Comparison of ENCODE assay signal across 1 cellular context in the genomic region with DNA sequence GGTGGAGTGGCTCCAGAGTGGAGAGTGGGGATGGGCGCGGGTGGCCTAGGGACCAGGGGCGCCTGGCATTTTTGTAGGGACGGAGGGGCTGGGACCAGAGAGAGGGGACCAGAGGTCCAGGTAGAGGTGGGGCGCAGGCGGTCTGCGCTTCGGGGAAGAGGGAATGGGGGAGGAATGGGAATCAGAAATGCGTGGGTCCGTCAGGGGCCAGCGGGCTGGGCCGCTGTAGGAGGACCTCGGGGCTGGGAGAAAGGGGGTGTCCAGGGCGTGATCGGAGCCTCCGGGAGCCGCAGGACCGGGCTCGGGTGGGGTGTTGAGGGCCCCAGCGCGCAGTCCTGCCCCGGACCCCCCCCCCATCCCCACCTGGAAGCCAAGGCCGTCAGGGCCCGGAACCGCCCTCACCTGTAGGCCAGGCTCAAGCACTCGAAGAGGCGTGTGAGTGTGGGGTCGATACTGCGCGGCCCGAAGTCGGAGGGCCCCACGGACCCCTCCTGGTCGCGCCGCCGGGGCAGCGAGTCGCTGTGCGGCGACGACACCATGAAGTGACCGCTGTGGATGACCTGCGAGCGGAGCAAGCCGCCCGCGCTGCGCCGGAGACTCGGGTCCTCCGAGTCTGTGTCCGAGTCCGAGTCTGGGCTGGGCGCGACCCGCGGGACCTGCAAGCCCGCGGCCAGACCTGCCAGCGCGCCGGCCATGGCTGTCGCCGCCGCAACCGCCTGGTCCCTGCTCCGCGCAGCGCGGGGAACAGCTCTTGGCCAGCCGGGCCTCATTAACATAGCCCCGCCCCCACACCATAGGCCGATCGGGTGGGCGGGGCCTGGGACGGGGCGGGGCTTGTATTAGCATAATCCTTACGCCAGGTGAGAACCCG.
A peak's percentile ranks its signal among the peaks of the same experiment; 100 is the strongest.
TF ChIP-seq lines count a peak whose summit lies in the region.

A gene with protein sequence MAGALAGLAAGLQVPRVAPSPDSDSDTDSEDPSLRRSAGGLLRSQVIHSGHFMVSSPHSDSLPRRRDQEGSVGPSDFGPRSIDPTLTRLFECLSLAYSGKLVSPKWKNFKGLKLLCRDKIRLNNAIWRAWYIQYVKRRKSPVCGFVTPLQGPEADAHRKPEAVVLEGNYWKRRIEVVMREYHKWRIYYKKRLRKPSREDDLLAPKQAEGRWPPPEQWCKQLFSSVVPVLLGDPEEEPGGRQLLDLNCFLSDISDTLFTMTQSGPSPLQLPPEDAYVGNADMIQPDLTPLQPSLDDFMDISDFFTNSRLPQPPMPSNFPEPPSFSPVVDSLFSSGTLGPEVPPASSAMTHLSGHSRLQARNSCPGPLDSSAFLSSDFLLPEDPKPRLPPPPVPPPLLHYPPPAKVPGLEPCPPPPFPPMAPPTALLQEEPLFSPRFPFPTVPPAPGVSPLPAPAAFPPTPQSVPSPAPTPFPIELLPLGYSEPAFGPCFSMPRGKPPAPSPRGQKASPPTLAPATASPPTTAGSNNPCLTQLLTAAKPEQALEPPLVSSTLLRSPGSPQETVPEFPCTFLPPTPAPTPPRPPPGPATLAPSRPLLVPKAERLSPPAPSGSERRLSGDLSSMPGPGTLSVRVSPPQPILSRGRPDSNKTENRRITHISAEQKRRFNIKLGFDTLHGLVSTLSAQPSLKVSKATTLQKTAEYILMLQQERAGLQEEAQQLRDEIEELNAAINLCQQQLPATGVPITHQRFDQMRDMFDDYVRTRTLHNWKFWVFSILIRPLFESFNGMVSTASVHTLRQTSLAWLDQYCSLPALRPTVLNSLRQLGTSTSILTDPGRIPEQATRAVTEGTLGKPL (minus strand): TSS at position 725 of the 871 bp plus-strand sequence. CDS start 30 bp downstream, at position 695.

TF ChIP-seq in HepG2, 621 proteins besides CTCF, POLR2A, EP300 and RAD21 (continued from another document and continues in another):
- TF ChIP-seq, protein P1, sequence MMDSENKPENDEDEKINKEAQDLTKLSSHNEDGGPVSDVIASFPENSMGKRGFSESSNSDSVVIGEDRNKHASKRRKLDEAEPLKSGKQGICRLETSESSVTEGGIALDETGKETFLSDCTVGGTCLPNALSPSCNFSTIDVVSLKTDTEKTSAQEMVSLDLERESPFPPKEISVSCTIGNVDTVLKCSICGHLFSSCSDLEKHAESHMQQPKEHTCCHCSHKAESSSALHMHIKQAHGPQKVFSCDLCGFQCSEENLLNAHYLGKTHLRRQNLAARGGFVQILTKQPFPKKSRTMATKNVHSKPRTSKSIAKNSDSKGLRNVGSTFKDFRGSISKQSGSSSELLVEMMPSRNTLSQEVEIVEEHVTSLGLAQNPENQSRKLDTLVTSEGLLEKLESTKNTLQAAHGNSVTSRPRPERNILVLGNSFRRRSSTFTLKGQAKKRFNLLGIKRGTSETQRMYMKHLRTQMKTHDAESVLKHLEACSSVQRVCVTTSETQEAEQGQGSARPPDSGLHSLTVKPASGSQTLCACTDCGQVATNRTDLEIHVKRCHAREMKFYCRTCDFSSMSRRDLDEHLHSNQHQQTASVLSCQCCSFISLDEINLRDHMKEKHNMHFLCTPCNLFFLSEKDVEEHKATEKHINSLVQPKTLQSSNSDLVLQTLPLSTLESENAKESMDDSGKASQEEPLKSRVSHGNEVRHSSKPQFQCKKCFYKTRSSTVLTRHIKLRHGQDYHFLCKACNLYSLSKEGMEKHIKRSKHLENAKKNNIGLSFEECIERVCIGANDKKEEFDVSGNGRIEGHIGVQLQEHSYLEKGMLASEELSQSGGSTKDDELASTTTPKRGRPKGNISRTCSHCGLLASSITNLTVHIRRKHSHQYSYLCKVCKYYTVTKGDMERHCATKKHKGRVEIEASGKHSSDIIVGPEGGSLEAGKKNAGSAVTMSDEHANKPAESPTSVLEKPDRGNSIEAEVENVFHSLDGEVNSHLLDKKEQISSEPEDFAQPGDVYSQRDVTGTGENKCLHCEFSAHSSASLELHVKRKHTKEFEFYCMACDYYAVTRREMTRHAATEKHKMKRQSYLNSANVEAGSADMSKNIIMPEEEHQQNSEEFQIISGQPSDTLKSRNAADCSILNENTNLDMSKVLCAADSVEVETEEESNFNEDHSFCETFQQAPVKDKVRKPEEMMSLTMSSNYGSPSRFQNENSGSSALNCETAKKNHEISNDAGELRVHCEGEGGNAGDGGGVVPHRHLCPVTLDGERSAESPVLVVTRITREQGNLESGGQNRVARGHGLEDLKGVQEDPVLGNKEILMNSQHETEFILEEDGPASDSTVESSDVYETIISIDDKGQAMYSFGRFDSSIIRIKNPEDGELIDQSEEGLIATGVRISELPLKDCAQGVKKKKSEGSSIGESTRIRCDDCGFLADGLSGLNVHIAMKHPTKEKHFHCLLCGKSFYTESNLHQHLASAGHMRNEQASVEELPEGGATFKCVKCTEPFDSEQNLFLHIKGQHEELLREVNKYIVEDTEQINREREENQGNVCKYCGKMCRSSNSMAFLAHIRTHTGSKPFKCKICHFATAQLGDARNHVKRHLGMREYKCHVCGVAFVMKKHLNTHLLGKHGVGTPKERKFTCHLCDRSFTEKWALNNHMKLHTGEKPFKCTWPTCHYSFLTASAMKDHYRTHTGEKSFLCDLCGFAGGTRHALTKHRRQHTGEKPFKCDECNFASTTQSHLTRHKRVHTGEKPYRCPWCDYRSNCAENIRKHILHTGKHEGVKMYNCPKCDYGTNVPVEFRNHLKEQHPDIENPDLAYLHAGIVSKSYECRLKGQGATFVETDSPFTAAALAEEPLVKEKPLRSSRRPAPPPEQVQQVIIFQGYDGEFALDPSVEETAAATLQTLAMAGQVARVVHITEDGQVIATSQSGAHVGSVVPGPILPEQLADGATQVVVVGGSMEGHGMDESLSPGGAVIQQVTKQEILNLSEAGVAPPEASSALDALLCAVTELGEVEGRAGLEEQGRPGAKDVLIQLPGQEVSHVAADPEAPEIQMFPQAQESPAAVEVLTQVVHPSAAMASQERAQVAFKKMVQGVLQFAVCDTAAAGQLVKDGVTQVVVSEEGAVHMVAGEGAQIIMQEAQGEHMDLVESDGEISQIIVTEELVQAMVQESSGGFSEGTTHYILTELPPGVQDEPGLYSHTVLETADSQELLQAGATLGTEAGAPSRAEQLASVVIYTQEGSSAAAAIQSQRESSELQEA (CRISPR knock-in tag; IDR thresholded peaks at IDR 0.05; ENCODE audit: not compliant biosample characterization): peak; percentile 31
- TF ChIP-seq HCFC1 (IDR thresholded peaks at IDR 0.05; ENCODE audit: low read depth, low read length): no peak
- TF ChIP-seq ZBTB7A (CRISPR knock-in tag; IDR thresholded peaks at IDR 0.05): no peak
- TF ChIP-seq, protein P2, sequence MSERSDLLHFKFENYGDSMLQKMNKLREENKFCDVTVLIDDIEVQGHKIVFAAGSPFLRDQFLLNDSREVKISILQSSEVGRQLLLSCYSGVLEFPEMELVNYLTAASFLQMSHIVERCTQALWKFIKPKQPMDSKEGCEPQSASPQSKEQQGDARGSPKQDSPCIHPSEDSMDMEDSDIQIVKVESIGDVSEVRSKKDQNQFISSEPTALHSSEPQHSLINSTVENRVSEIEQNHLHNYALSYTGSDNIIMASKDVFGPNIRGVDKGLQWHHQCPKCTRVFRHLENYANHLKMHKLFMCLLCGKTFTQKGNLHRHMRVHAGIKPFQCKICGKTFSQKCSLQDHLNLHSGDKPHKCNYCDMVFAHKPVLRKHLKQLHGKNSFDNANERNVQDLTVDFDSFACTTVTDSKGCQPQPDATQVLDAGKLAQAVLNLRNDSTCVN (CRISPR knock-in tag; IDR thresholded peaks at IDR 0.05; ENCODE audit: borderline replicate concordance): peak; percentile 39; the same call in 1 of the 2 replicates
- TF ChIP-seq, protein P3, sequence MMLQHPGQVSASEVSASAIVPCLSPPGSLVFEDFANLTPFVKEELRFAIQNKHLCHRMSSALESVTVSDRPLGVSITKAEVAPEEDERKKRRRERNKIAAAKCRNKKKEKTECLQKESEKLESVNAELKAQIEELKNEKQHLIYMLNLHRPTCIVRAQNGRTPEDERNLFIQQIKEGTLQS (CRISPR knock-in tag; IDR thresholded peaks at IDR 0.05): peak; percentile 65; the same call in 1 of the 2 replicates
- 0 out of 2 replicates have a peak, but pooled peaks have one; percentile 19 for TF ChIP-seq HDAC2 (CRISPR knock-in tag; IDR thresholded peaks at IDR 0.05)
- TF ChIP-seq ZNF879 (CRISPR knock-in tag; IDR thresholded peaks at IDR 0.05): no peak; the same call in 1 of the 2 replicates
- peak; percentile 77 for TF ChIP-seq ETV6 (CRISPR knock-in tag; conservative IDR thresholded peaks at IDR 0.05)
- TF ChIP-seq ZNF549 (CRISPR knock-in tag; IDR thresholded peaks at IDR 0.05): peak; percentile 82; the same call in 1 of the 2 replicates
- no peak for TF ChIP-seq FOXK2 (IDR thresholded peaks at IDR 0.05)
- no peak for TF ChIP-seq SP2 (CRISPR knock-in tag; IDR thresholded peaks at IDR 0.05)
- peak; percentile 79; the same call in 1 of the 2 replicates for TF ChIP-seq ZSCAN20 (CRISPR knock-in tag; IDR thresholded peaks at IDR 0.05; ENCODE audit: borderline replicate concordance)
- no peak; the same call in 1 of the 2 replicates for TF ChIP-seq ZNF605 (CRISPR knock-in tag; IDR thresholded peaks at IDR 0.05)
- peak; percentile 30; the same call in 1 of the 2 replicates for TF ChIP-seq RXRB (CRISPR knock-in tag; IDR thresholded peaks at IDR 0.05; ENCODE audit: borderline replicate concordance)
- TF ChIP-seq, protein P4, sequence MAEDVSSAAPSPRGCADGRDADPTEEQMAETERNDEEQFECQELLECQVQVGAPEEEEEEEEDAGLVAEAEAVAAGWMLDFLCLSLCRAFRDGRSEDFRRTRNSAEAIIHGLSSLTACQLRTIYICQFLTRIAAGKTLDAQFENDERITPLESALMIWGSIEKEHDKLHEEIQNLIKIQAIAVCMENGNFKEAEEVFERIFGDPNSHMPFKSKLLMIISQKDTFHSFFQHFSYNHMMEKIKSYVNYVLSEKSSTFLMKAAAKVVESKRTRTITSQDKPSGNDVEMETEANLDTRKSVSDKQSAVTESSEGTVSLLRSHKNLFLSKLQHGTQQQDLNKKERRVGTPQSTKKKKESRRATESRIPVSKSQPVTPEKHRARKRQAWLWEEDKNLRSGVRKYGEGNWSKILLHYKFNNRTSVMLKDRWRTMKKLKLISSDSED (CRISPR knock-in tag; IDR thresholded peaks at IDR 0.05): no peak
- no peak for TF ChIP-seq FOXA3 (CRISPR knock-in tag; IDR thresholded peaks at IDR 0.05)
- no peak for TF ChIP-seq ZNF816 (CRISPR knock-in tag; IDR thresholded peaks at IDR 0.05; ENCODE audit: borderline replicate concordance)
- TF ChIP-seq ZNF451 (CRISPR knock-in tag; IDR thresholded peaks at IDR 0.05): peak; percentile 75; the same call in 1 of the 2 replicates
- TF ChIP-seq ZNF138 (CRISPR knock-in tag; IDR thresholded peaks at IDR 0.05; ENCODE audit: low read depth): 0 out of 2 replicates have a peak, but pooled peaks have one; percentile 37
- TF ChIP-seq, protein P5, sequence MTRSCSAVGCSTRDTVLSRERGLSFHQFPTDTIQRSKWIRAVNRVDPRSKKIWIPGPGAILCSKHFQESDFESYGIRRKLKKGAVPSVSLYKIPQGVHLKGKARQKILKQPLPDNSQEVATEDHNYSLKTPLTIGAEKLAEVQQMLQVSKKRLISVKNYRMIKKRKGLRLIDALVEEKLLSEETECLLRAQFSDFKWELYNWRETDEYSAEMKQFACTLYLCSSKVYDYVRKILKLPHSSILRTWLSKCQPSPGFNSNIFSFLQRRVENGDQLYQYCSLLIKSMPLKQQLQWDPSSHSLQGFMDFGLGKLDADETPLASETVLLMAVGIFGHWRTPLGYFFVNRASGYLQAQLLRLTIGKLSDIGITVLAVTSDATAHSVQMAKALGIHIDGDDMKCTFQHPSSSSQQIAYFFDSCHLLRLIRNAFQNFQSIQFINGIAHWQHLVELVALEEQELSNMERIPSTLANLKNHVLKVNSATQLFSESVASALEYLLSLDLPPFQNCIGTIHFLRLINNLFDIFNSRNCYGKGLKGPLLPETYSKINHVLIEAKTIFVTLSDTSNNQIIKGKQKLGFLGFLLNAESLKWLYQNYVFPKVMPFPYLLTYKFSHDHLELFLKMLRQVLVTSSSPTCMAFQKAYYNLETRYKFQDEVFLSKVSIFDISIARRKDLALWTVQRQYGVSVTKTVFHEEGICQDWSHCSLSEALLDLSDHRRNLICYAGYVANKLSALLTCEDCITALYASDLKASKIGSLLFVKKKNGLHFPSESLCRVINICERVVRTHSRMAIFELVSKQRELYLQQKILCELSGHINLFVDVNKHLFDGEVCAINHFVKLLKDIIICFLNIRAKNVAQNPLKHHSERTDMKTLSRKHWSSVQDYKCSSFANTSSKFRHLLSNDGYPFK (CRISPR knock-in tag; IDR thresholded peaks at IDR 0.05; ENCODE audit: borderline replicate concordance): no peak; the same call in 1 of the 2 replicates
- peak; percentile 53; the same call in 1 of the 2 replicates for TF ChIP-seq ZNF337 (CRISPR knock-in tag; IDR thresholded peaks at IDR 0.05; ENCODE audit: borderline replicate concordance, low read depth)
- no peak for TF ChIP-seq HMG20B (CRISPR knock-in tag; conservative IDR thresholded peaks at IDR 0.05)
- TF ChIP-seq, protein P6, sequence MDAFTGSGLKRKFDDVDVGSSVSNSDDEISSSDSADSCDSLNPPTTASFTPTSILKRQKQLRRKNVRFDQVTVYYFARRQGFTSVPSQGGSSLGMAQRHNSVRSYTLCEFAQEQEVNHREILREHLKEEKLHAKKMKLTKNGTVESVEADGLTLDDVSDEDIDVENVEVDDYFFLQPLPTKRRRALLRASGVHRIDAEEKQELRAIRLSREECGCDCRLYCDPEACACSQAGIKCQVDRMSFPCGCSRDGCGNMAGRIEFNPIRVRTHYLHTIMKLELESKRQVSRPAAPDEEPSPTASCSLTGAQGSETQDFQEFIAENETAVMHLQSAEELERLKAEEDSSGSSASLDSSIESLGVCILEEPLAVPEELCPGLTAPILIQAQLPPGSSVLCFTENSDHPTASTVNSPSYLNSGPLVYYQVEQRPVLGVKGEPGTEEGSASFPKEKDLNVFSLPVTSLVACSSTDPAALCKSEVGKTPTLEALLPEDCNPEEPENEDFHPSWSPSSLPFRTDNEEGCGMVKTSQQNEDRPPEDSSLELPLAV (CRISPR knock-in tag; conservative IDR thresholded peaks at IDR 0.05; ENCODE audit: low read depth): no peak
- 0 out of 2 replicates have a peak, but pooled peaks have one; percentile 49 for TF ChIP-seq ZNF674 (CRISPR knock-in tag; IDR thresholded peaks at IDR 0.05; ENCODE audit: low read depth)
- TF ChIP-seq ZNF230 (CRISPR knock-in tag; IDR thresholded peaks at IDR 0.05): 0 out of 2 replicates have a peak, but pooled peaks have one; percentile 30
- no peak for TF ChIP-seq TSC22D2 (CRISPR knock-in tag; IDR thresholded peaks at IDR 0.05; ENCODE audit: borderline replicate concordance)
- peak; percentile 79; the same call in 1 of the 2 replicates for TF ChIP-seq NKX3-1 (CRISPR knock-in tag; IDR thresholded peaks at IDR 0.05)
- TF ChIP-seq, protein P7, sequence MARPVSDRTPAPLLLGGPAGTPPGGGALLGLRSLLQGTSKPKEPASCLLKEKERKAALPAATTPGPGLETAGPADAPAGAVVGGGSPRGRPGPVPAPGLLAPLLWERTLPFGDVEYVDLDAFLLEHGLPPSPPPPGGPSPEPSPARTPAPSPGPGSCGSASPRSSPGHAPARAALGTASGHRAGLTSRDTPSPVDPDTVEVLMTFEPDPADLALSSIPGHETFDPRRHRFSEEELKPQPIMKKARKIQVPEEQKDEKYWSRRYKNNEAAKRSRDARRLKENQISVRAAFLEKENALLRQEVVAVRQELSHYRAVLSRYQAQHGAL (CRISPR knock-in tag; IDR thresholded peaks at IDR 0.05; ENCODE audit: not compliant biosample characterization): peak; percentile 72
- TF ChIP-seq ZNF616 (CRISPR knock-in tag; IDR thresholded peaks at IDR 0.05; ENCODE audit: low read depth): 0 out of 2 replicates have a peak, but pooled peaks have one; percentile 42
- TF ChIP-seq, protein P8, sequence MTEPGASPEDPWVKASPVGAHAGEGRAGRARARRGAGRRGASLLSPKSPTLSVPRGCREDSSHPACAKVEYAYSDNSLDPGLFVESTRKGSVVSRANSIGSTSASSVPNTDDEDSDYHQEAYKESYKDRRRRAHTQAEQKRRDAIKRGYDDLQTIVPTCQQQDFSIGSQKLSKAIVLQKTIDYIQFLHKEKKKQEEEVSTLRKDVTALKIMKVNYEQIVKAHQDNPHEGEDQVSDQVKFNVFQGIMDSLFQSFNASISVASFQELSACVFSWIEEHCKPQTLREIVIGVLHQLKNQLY (CRISPR knock-in tag; IDR thresholded peaks at IDR 0.05): no peak
- no peak for TF ChIP-seq ZNF446 (CRISPR knock-in tag; IDR thresholded peaks at IDR 0.05)
